21 cellular contexts compared by ENCODE assay signal in genomic region chr4:183772361-183772760, GRCh38.
"Had no signal": no experiment of that assay in that cellular context is flagged by ENCODE, and none has a peak within 500 bp of the region (broad histone marks: within the 10 kb centered on the region; RNA-seq: fewer than 3 reads in every experiment).

No MANE protein-coding gene starts in this region.

- FAIRE-seq: RCC 7860 had no signal

- DNase-seq: KBM-7, MG63, NCI-H1092 treated with DMSO at 0.1 percent for 48 hours, NCI-H1436, NCI-H187, NCI-H2029, NCI-H2081 treated with DMSO at 0.1 percent for 48 hours, NCI-H2171, NCI-H226, NCI-H446, NCI-H510A, NCI-H524 treated with DMSO at 0.1 percent for 48 hours, NCI-H69, NCI-H774, SHP77 treated with DMSO at 0.1 percent for 48 hours, SJCRH30 had no signal

- H3K9me3 ChIP-seq: MG63, SJCRH30 had no signal

- H3K36me3 ChIP-seq: MG63, SJCRH30 had no signal

- H3K4me3 ChIP-seq: MG63, SJCRH30 had no signal

- H3K4me1 ChIP-seq: SJCRH30 had no signal

- H3K27ac ChIP-seq: HL-60, RWPE1, SJCRH30 had no signal

- ATAC-seq: Right ventricle myocardium inferior, SK-N-SH treated with all-trans-retinoic acid at 6 μM for 48 hours had no signal

- H3K27me3 ChIP-seq: MG63, SJCRH30 had no signal
